ENCODE assay signal across 16 cellular contexts in the genomic region with DNA sequence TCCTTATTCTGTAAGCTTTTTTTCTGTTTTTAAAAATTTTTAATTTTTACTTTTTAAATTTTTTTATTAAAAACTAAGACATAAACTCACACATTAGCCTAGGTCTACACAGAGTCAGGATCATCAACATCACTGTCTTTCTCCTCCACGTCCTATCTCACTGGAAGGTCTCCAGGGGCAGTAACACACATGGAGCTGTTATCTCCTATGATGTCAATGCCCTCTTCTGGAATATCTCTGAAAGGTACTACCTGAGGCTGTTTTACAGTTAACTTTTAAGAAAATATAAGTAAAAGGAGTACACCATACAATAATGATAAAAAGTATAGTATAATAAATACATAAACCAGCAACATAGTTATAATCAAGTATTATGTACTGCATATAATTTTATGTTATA.
"Had no signal": no experiment of that assay in that cellular context is flagged by ENCODE, and none has a peak within 500 bp of the region (broad histone marks: within the 10 kb centered on the region; RNA-seq: fewer than 3 reads in every experiment).

No MANE protein-coding gene starts in this region.

- H3K9me3 ChIP-seq: lower lobe of right lung, upper lobe of right lung had no signal

- H3K79me2 ChIP-seq: parathyroid adenoma had no signal

- H3K27me3 ChIP-seq: upper lobe of right lung had no signal

- ATAC-seq: lower lobe of right lung, upper lobe of right lung had no signal

- H3K4me1 ChIP-seq: parathyroid adenoma had no signal

- H3K27ac ChIP-seq: lower lobe of right lung, parathyroid adenoma, upper lobe of right lung had no signal

- H3K4me3 ChIP-seq: lower lobe of right lung, upper lobe of right lung had no signal

- DNase-seq: activated CD4-positive, alpha-beta T cell treated with anti-CD3 and anti-CD28 coated beads, Interleukin-2, amount 50 U/mL, for 4 hours; activated CD4-positive, CD25-positive, alpha-beta regulatory T cell treated with anti-CD3 and anti-CD28 coated beads, Interleukin-2, amount 50 U/mL, for 72 hours; activated effector memory CD4-positive, alpha-beta T cell treated with anti-CD3 and anti-CD28 coated beads, Interleukin-2, amount 50 U/mL, for 16 hours; activated T-cell treated with anti-CD3 and anti-CD28 coated beads, Interleukin-2, amount 50 U/mL, for 1 hour; anterior cingulate cortex; cerebellar nuclear complex; dermis blood vessel endothelial cell; endodermal cell; hypothalamus; lower lobe of right lung; midbrain; naive B cell; stimulated activated CD4-positive, alpha-beta T cell treated with anti-CD3 and anti-CD28 coated beads, Interleukin-15, amount 100 ng/mL, for 24 hours; stimulated activated CD4-positive, alpha-beta T cell treated with anti-CD3 and anti-CD28 coated beads, Interleukin-4, amount 100 ng/mL, for 24 hours; upper lobe of right lung had no signal

- H3K9ac ChIP-seq: parathyroid adenoma had no signal

- H2AFZ ChIP-seq: parathyroid adenoma had no signal

- H3K36me3 ChIP-seq: lower lobe of right lung, upper lobe of right lung had no signal
